In the genomic region with DNA sequence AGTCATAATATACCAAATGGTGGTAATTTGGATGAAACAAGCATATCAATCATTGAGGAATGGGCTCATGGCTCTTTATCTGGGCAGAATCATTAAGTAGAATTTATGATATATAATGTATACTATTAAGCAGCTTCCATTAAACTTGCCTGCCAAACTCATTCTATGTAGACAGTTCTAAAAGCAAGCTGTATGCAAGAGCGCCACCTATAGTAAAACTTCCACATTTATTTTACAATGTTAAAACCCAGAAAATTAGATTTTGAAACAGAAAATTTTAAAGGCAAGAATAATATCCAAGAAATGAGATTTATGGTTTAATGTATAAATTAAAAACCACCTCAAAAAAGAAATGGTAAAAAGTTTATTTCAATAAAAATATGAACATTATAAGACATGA, we compare ENCODE assay signal across 8 cellular contexts.
DNase-seq lines count a peak whose midpoint lies in the region; ATAC-seq, FAIRE-seq and TF ChIP-seq lines count a peak whose summit lies in the region.

No MANE protein-coding gene starts in this region.

- no peak for ATAC-seq in psoas muscle

- H3K36me3 Mint-ChIP-seq in endodermal cell (ENCODE audit: low read depth), result no peaks in the 10 kb centered on the region

- POLR2A ChIA-PET in HEK293 (lab: Yijun Ruan, JAX), result no interaction called here

- intact Hi-C loops in psoas muscle (cut with DNase I), result no loop called here

- no peaks in the 10 kb centered on the region for H3K9me3 Mint-ChIP-seq in endodermal cell

- H3K27me3 Mint-ChIP-seq in endodermal cell (ENCODE audit: insufficient read depth), result no peaks in the 10 kb centered on the region

- H3K4me1 ChIP-seq in HEK293 (ENCODE audit: control insufficient read depth, insufficient read depth, low read length) (no peaks in the 10 kb centered on the region), endodermal cell (ENCODE audit: control insufficient read depth, insufficient read depth, low read length) (no peaks in the 10 kb centered on the region), psoas muscle (no peaks in the 10 kb centered on the region)

- H3K36me3 ChIP-seq in HEK293 (ENCODE audit: control insufficient read depth in 2 of 2, insufficient read depth in 1 of 2, low read length in 2 of 2) (no peaks in the 10 kb centered on the region), endodermal cell (ENCODE audit: control insufficient read depth, insufficient read depth, low read length) (no peaks in the 10 kb centered on the region), psoas muscle (ENCODE audit: insufficient read depth in 1 of 2, low read depth in 1 of 2) (no peaks in the 10 kb centered on the region)

- CTCF ChIA-PET in HEK293 (lab: Yijun Ruan, JAX), result interaction anchor here (0.6 to 1.3 kb wide), 16 partner anchors 10 to 1280 kb away, joined by 3 to 5 read pairs (median 3); no protein-coding TSS in a partner anchor

- H3K9me3 ChIP-seq in HEK293 (ENCODE audit: control insufficient read depth, insufficient read depth, low read depth, low read length), result no peaks in the 10 kb centered on the region
- H3K9me3 ChIP-seq in endodermal cell (ENCODE audit: control insufficient read depth, low read length), result no peaks in the 10 kb centered on the region
- H3K9me3 ChIP-seq in psoas muscle, result no peaks in the 10 kb centered on the region

- no peak for FAIRE-seq in GM19239 (lab: Jason Lieb, UNC)

- peak; percentile 83 for DNase-seq in NCI-H82 (lab: John Stamatoyannopoulos, UW)
- DNase-seq in endodermal cell, result no peak
- DNase-seq in psoas muscle, result no peak
- DNase-seq in activated CD4-positive, CD25-positive, alpha-beta regulatory T cell treated with anti-CD3 and anti-CD28 coated beads, Interleukin-2, amount 50 U/mL, for 72 hours, result no peak
- no peak for DNase-seq in mesenteric fat pad (ENCODE audit: low spot score)
- no peak for DNase-seq in GM19239 (ENCODE audit: insufficient read length, low spot score)

- H3K4me1 Mint-ChIP-seq in endodermal cell, result no peaks in the 10 kb centered on the region

- no peak overlapping the region for H3K27ac ChIP-seq in C4-2B
- H3K27ac ChIP-seq in HEK293 (ENCODE audit: extremely low read depth, low read depth, low read length), result no peak overlapping the region
- no peak overlapping the region for H3K27ac ChIP-seq in endodermal cell (ENCODE audit: low read depth, low read length)
- no peak overlapping the region for H3K27ac ChIP-seq in psoas muscle

- TF ChIP-seq CTCF in C4-2B (conservative IDR thresholded peaks at IDR 0.05) (peak; percentile 43), HEK293 (tag by site-specific recombination; IDR thresholded peaks at IDR 0.05) (no peak), endodermal cell (conservative IDR thresholded peaks at IDR 0.05) (peak; percentile 87), psoas muscle (IDR thresholded peaks at IDR 0.05) (peak; percentile 29)

- H3K27me3 ChIP-seq in endodermal cell (ENCODE audit: control insufficient read depth, insufficient read depth, low read length, poor library complexity, severe bottlenecking) (no peaks in the 10 kb centered on the region), psoas muscle (ENCODE audit: insufficient read depth in 3 of 3, low read length in 2 of 3) (no peaks in the 10 kb centered on the region)

- no peak overlapping the region for H3K4me3 Mint-ChIP-seq in endodermal cell

- no peak overlapping the region for H3K27ac Mint-ChIP-seq in endodermal cell

- WGBS in endodermal cell (ENCODE audit: insufficient coverage in 1 of 2, insufficient read length in 1 of 2), 2 experiments, result 13% methylated on average over 1 of the region's 1 CpG; no CpG with 5 or more reads in 1 of the 2 experiments
- 26 to 28% (median 28%) methylated on average over 1 of the region's 1 CpG for WGBS in psoas muscle, 3 donors

- no peak overlapping the region for H3K9ac ChIP-seq in endodermal cell (ENCODE audit: extremely low read depth, low read length, poor library complexity, severe bottlenecking)

- no peak overlapping the region for H3K4me3 ChIP-seq in HEK293 (ENCODE audit: low read depth, low read length)
- H3K4me3 ChIP-seq in endodermal cell (ENCODE audit: low read length), result no peak overlapping the region
- no peak overlapping the region for H3K4me3 ChIP-seq in psoas muscle

TF ChIP-seq in HEK293, 187 proteins besides CTCF, POLR2A, EP300 and RAD21:
- TF ChIP-seq ZNF654 (tag by site-specific recombination; IDR thresholded peaks at IDR 0.05; ENCODE audit: low read depth) (peak; percentile 30; the same call in 1 of the 2 replicates), ZNF19 (tag by site-specific recombination; IDR thresholded peaks at IDR 0.05; ENCODE audit: low read depth) (no peak)
